Comparison of ENCODE assay signal across 17 cellular contexts in the genomic region with DNA sequence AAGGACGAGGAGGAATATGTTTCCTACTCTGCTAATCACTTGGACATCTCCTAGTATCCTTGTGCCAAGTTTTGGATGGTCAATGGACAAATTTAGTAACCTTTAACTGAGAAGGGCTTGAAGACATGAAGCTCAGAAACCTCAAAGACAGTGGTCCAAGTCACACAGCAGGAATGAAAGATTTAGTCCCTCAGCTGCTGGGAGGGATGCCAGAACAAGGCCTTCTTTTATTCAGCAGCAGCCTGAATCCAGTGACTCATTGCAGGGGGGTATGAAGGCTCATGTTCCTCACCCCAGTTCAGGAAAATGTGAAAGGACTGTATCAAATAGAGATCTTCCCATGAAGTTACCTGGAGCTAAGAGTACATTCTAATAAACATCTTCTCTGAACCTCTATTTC.
DNase-seq lines count a peak whose midpoint lies in the region; ATAC-seq and TF ChIP-seq lines count a peak whose summit lies in the region.
"Had no signal": no experiment of that assay in that cellular context is flagged by ENCODE, and none has a peak within 500 bp of the region (broad histone marks: within the 10 kb centered on the region; RNA-seq: fewer than 3 reads in every experiment).

No MANE protein-coding gene starts in this region.

- H3K4me3 ChIP-seq in MG63 = no peak overlapping the region
- H3K4me3 ChIP-seq: GM12878, lung, SK-N-MC had no signal

- no peaks in the 10 kb centered on the region for H3K27me3 ChIP-seq in MG63

- H3K36me3 ChIP-seq in MG63 = no peaks in the 10 kb centered on the region

- no peak overlapping the region for H3K27ac Mint-ChIP-seq in natural killer cell
- H3K27ac Mint-ChIP-seq in activated naive CD4-positive, alpha-beta T cell treated with anti-CD3 and anti-CD28 coated beads for 36 hours = no peak overlapping the region
- H3K27ac Mint-ChIP-seq: activated T-helper 17 cell treated with anti-CD3 and anti-CD28 coated beads, Interleukin-2, amount 50 U/mL, for 72 hours had no signal

- no peak overlapping the region for H3K4me3 Mint-ChIP-seq in natural killer cell
- H3K4me3 Mint-ChIP-seq in activated naive CD4-positive, alpha-beta T cell treated with anti-CD3 and anti-CD28 coated beads for 36 hours = no peak overlapping the region
- H3K4me3 Mint-ChIP-seq: activated T-helper 17 cell treated with anti-CD3 and anti-CD28 coated beads, Interleukin-2, amount 50 U/mL, for 72 hours had no signal

- no peak for ATAC-seq in natural killer cell
- ATAC-seq: activated T-helper 17 cell treated with anti-CD3 and anti-CD28 coated beads, Interleukin-2, amount 50 U/mL, for 72 hours; GM12878 had no signal

- no peaks in the 10 kb centered on the region for H3K9me3 Mint-ChIP-seq in natural killer cell
- no peaks in the 10 kb centered on the region for H3K9me3 Mint-ChIP-seq in activated naive CD4-positive, alpha-beta T cell treated with anti-CD3 and anti-CD28 coated beads for 36 hours
- H3K9me3 Mint-ChIP-seq: activated T-helper 17 cell treated with anti-CD3 and anti-CD28 coated beads, Interleukin-2, amount 50 U/mL, for 72 hours had no signal

- TF ChIP-seq CTCF in natural killer cell (IDR thresholded peaks at IDR 0.05) = no peak

- CTCF ChIA-PET in activated naive CD4-positive, alpha-beta T cell treated with anti-CD3 and anti-CD28 coated beads for 36 hours (lab: Charles Lee) = interaction anchor here (0.9 kb wide), 2 partner anchors 13 to 370 kb away, joined by 3 to 4 read pairs; no protein-coding TSS in a partner anchor

- H3K27me3 Mint-ChIP-seq in natural killer cell (ENCODE audit: low read depth in 2 of 2) = peaks cover 0 to 3% of the 10 kb centered on the region in 2 donors
- no peaks in the 10 kb centered on the region for H3K27me3 Mint-ChIP-seq in activated naive CD4-positive, alpha-beta T cell treated with anti-CD3 and anti-CD28 coated beads for 36 hours (ENCODE audit: low read depth)

- no peaks in the 10 kb centered on the region for H3K36me3 Mint-ChIP-seq in natural killer cell
- H3K36me3 Mint-ChIP-seq in activated naive CD4-positive, alpha-beta T cell treated with anti-CD3 and anti-CD28 coated beads for 36 hours (ENCODE audit: low read depth) = no peaks in the 10 kb centered on the region

- no peaks in the 10 kb centered on the region for H3K4me1 Mint-ChIP-seq in natural killer cell
- no peaks in the 10 kb centered on the region for H3K4me1 Mint-ChIP-seq in activated naive CD4-positive, alpha-beta T cell treated with anti-CD3 and anti-CD28 coated beads for 36 hours (ENCODE audit: low read depth)
- H3K4me1 Mint-ChIP-seq: activated T-helper 17 cell treated with anti-CD3 and anti-CD28 coated beads, Interleukin-2, amount 50 U/mL, for 72 hours had no signal

- no peaks in the 10 kb centered on the region for H3K9me3 ChIP-seq in MG63

- intact Hi-C loops in natural killer cell (cut with micrococcal nuclease) = loop anchor here (10.0 kb wide), 1 partner anchor 989 kb away; no protein-coding TSS in a partner anchor
- intact Hi-C loops in activated naive CD4-positive, alpha-beta T cell treated with anti-CD3 and anti-CD28 coated beads for 36 hours (cut with micrococcal nuclease) = loop anchor here (1.0 to 5.0 kb wide), 4 partner anchors 431 to 1105 kb away; partner anchors contain the start of gene CAMK2D

- peak; percentile 32 for DNase-seq in Ammon's horn (ENCODE audit: low spot score)
- peak; percentile 80 for DNase-seq in MG63
- DNase-seq in dedifferentiated amniotic fluid mesenchymal stem cell (ENCODE audit: extremely low spot score) = peak; percentile 78
- DNase-seq in midbrain (lab: John Stamatoyannopoulos, UW) = peak; percentile 26
- DNase-seq in activated effector memory CD4-positive, alpha-beta T cell treated with anti-CD3 and anti-CD28 coated beads, Interleukin-2, amount 50 U/mL, for 16 hours = no peak
- DNase-seq in natural killer cell = no peak
- DNase-seq in activated naive CD4-positive, alpha-beta T cell treated with anti-CD3 and anti-CD28 coated beads for 36 hours = no peak
- no peak for DNase-seq in NCI-H82 treated with DMSO at 0.1 percent for 48 hours (lab: John Stamatoyannopoulos, UW; ENCODE audit: unreplicated experiment)
- DNase-seq: activated CD4-positive, alpha-beta T cell treated with anti-CD3 and anti-CD28 coated beads for 1 hour; COR-L47; glutamatergic neuron; NCI-H510A treated with DMSO at 0.1 percent for 48 hours; trophoblast cell had no signal

Comparison
In these comparisons a context has a peak if more than half of its experiments do, and no peak if none do; other contexts are left out.
1. DNase-seq: peak in Ammon's horn (single experiment), MG63 (single experiment), dedifferentiated amniotic fluid mesenchymal stem cell (single experiment) and midbrain (single experiment); none in activated effector memory CD4-positive, alpha-beta T cell treated with anti-CD3 and anti-CD28 coated beads, Interleukin-2, amount 50 U/mL, for 16 hours (single experiment), natural killer cell (single experiment), activated naive CD4-positive, alpha-beta T cell treated with anti-CD3 and anti-CD28 coated beads for 36 hours (single experiment) and NCI-H82 treated with DMSO at 0.1 percent for 48 hours (single experiment).